ENCODE assay signal across 8 cellular contexts in the genomic region with DNA sequence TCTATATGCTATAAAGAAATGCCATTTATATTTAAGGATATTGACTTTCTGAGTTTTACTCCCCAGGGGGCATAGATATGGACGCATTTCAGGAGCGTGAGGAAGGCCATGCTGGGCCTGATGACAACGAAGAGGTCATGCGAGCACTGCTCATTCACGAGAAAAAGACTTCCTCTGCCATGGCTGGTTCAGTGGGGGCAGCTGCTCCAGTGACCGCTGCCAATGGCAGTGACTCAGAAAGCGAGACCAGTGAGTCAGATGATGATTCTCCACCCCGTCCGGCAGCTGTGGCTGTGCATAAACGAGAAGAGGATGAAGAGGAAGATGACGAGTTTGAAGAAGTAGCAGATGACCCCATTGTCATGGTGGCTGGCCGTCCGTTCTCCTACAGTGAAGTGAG. TPM values are rescaled to one million over a fixed set of nuclear protein-coding genes. Genes with fewer than 3 reads are reported as not detected.
DNase-seq lines count a peak whose midpoint lies in the region; ATAC-seq and TF ChIP-seq lines count a peak whose summit lies in the region.

No MANE protein-coding gene starts in this region.

- no peak overlapping the region for H3K27ac ChIP-seq in SJCRH30

- ATAC-seq in GM19025 (IDR thresholded peaks at IDR 0.05; ENCODE audit: low read depth, unreplicated experiment) (peak; percentile 95), HG02943 (IDR thresholded peaks at IDR 0.05; ENCODE audit: low read depth, unreplicated experiment) (peak; percentile 80), left ventricle myocardium superior (no peak), Right ventricle myocardium inferior (no peak)

- no peak for TF ChIP-seq CTCF in retinal pigment epithelial cell (conservative IDR thresholded peaks at IDR 0.05; ENCODE audit: low read depth, low read length)

- peak; percentile 10 to 13 for DNase-seq in SJCRH30
- peak; percentile 36 for DNase-seq in retinal pigment epithelial cell (ENCODE audit: low read depth)
- DNase-seq in NCI-H1694 (lab: John Stamatoyannopoulos, UW) = no peak
- no peak for DNase-seq in activated naive CD4-positive, alpha-beta T cell (lab: John Stamatoyannopoulos, UW)
- no peak for DNase-seq in left ventricle myocardium superior
- DNase-seq in Right ventricle myocardium inferior (ENCODE audit: missing footprints) = no peak

- no peaks in the 10 kb centered on the region for H3K4me1 ChIP-seq in SJCRH30

- H3K36me3 ChIP-seq in SJCRH30 = peaks cover 7% of the 10 kb centered on the region

- H3K27me3 ChIP-seq in SJCRH30 = no peaks in the 10 kb centered on the region

- intact Hi-C loops in left ventricle myocardium superior (cut with micrococcal nuclease) = no loop called here
- intact Hi-C loops in Right ventricle myocardium inferior (cut with DNase I) = no loop called here

- H3K4me3 ChIP-seq in SJCRH30 (no peak overlapping the region), retinal pigment epithelial cell (ENCODE audit: low read length) (no peak overlapping the region)

- no peaks in the 10 kb centered on the region for H3K9me3 ChIP-seq in SJCRH30 (replicated peaks)

RNA-seq across cellular contexts. Expression of gene GTF2E1, which starts 38.4 kb away (rescaled TPM):
- total RNA-seq in SJCRH30 (2014; rRNA removed; shearing (Covaris generic)) = 31.6 and 32.3 TPM in 2 replicates
- total RNA-seq in left ventricle myocardium superior (11.4 TPM), Right ventricle myocardium inferior (15.0 TPM)

RNA-seq across cellular contexts. Expression of gene RABL3, which starts 38.7 kb away (rescaled TPM):
- total RNA-seq in SJCRH30 (2014; rRNA removed; shearing (Covaris generic)) = 19.7 and 21.4 TPM in 2 replicates
- 19.4 TPM for total RNA-seq in left ventricle myocardium superior
- 18.2 TPM for total RNA-seq in Right ventricle myocardium inferior

Comparison
In these comparisons a context has a peak if more than half of its experiments do, and no peak if none do; other contexts are left out.
1. ATAC-seq: peak in GM19025 (single experiment) and HG02943 (single experiment); none in left ventricle myocardium superior (single experiment) and Right ventricle myocardium inferior (single experiment).
2. DNase-seq: peak in SJCRH30 (2 of 2) and retinal pigment epithelial cell (single experiment); none in NCI-H1694 (single experiment), activated naive CD4-positive, alpha-beta T cell (0 of 4), left ventricle myocardium superior (single experiment) and Right ventricle myocardium inferior (single experiment).